31 cellular contexts compared by ENCODE assay signal in genomic region chr20:14178952-14179351, GRCh38.
"Had no signal": no experiment of that assay in that cellular context is flagged by ENCODE, and none has a peak within 500 bp of the region (broad histone marks: within the 10 kb centered on the region; RNA-seq: fewer than 3 reads in every experiment).

No MANE protein-coding gene starts in this region.

- H2AFZ ChIP-seq: PC-9 had no signal

- H3K36me3 Mint-ChIP-seq: activated CD8-positive, alpha-beta memory T cell treated with anti-CD3 and anti-CD28 coated beads, Interleukin-2, amount 10 ng/mL, durations not matched to agents 7 days and 5 days; activated naive CD4-positive, alpha-beta T cell treated with anti-CD3 and anti-CD28 coated beads, Interleukin-2, amount 10 ng/mL, durations not matched to agents 7 days and 5 days; activated naive CD8-positive, alpha-beta T cell treated with anti-CD3 and anti-CD28 coated beads, Interleukin-2, amount 10 ng/mL, durations not matched to agents 7 days and 5 days had no signal

- H3K4me2 ChIP-seq: PC-9 had no signal

- H3K4me3 ChIP-seq: ascending aorta, MG63, PC-9 had no signal

- H3K36me3 ChIP-seq: ascending aorta, MG63, WERI-Rb-1 had no signal

- H3K4me1 ChIP-seq: ascending aorta had no signal

- H3K27ac Mint-ChIP-seq: activated CD4-positive, alpha-beta memory T cell treated with anti-CD3 and anti-CD28 coated beads, Interleukin-2, amount 10 ng/mL, durations not matched to agents 7 days and 5 days; activated CD8-positive, alpha-beta memory T cell treated with anti-CD3 and anti-CD28 coated beads, Interleukin-2, amount 10 ng/mL, durations not matched to agents 7 days and 5 days; activated naive CD4-positive, alpha-beta T cell treated with anti-CD3 and anti-CD28 coated beads, Interleukin-2, amount 10 ng/mL, durations not matched to agents 7 days and 5 days; activated naive CD8-positive, alpha-beta T cell treated with anti-CD3 and anti-CD28 coated beads, Interleukin-2, amount 10 ng/mL, durations not matched to agents 7 days and 5 days had no signal

- H3K27me3 ChIP-seq: ascending aorta, MG63 had no signal

- DNase-seq: activated CD4-positive, alpha-beta memory T cell treated with anti-CD3 and anti-CD28 coated beads, Interleukin-2, amount 10 ng/mL, durations not matched to agents 7 days and 5 days; activated CD4-positive, alpha-beta T cell treated with anti-CD3 and anti-CD28 coated beads for 1 hour; activated CD4-positive, alpha-beta T cell treated with anti-CD3 and anti-CD28 coated beads for 48 hours; activated CD4-positive, CD25-positive, alpha-beta regulatory T cell; activated CD8-positive, alpha-beta memory T cell treated with anti-CD3 and anti-CD28 coated beads for 24 hours; activated CD8-positive, alpha-beta memory T cell treated with anti-CD3 and anti-CD28 coated beads, Interleukin-2, amount 10 ng/mL, durations not matched to agents 7 days and 5 days; activated CD8-positive, alpha-beta memory T cell treated with anti-CD3 and anti-CD28 coated beads, Interleukin-2, amount 50 U/mL, for 48 hours; activated effector memory CD4-positive, alpha-beta T cell treated with Interleukin-2 at 50 U/mL for 16 hours; activated naive CD4-positive, alpha-beta T cell treated with anti-CD3 and anti-CD28 coated beads, Interleukin-2, amount 10 ng/mL, durations not matched to agents 7 days and 5 days; activated naive CD8-positive, alpha-beta T cell treated with anti-CD3 and anti-CD28 coated beads, Interleukin-2, amount 10 ng/mL, durations not matched to agents 7 days and 5 days; activated T-cell treated with anti-CD3 and anti-CD28 coated beads, Interleukin-2, amount 50 U/mL, for 48 hours; amygdala; caudate nucleus; Kasumi-1; MG63; NCI-H1048; NCI-H1436 treated with DMSO at 0.1 percent for 48 hours; NCI-H1694 treated with DMSO at 0.1 percent for 48 hours; NCI-H2029; NCI-H345; NCI-H526; NCI-H748 treated with DMSO at 0.1 percent for 48 hours; NK-92 treated with Interleukin-12 subunit alpha and Interleukin-12 subunit beta, amount 100 ng/mL, for 24 hours; PC-9; SIG-M5; T1000; WERI-Rb-1 had no signal

- ATAC-seq: activated CD8-positive, alpha-beta memory T cell treated with anti-CD3 and anti-CD28 coated beads, Interleukin-2, amount 10 ng/mL, durations not matched to agents 7 days and 5 days; Right ventricle myocardium inferior; SK-N-SH treated with all-trans-retinoic acid at 6 μM for 48 hours had no signal

- H3K27ac ChIP-seq: ascending aorta, PC-9, RWPE1, WERI-Rb-1 had no signal
